In the genomic region with DNA sequence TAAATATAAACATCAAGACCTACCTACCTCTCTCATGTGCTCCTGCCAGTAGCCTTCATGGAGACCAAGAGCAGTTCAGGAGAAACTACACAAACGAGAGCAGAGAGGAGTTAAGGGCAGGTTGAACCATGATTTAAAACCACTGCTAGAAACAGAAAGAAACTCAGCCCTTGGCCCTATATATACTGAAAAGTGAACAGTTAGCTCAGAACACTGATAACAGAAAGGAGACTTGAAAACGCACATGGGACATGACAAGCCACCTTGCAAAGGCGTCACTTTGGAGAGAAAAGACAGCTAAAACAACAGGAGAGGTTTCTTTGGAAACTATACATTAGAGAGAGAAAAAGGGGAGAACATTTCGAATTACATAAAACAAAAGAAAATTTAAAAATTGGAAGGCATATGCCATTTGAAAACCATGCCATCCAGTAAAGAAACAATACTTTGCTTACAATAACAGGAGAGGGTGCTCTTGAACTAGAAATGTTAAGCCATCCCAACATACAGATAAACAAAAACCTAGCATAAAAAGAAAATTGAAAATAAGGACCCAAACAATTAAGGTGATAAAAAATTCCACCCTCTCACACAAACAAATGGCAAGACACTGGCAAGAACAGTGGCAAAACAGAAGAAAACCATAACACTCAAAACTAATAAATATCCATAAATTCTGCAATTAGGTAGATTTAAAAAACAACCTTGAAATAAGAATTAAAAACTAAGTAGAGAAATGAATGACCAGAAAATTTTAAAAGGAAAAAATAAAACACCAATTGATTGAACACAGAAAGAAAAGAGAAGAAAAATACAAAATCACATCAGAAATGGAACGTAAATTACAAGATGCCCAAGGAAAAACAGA, we compare ENCODE assay signal across 1 cellular context.
TF ChIP-seq lines count a peak whose summit lies in the region.

No MANE protein-coding gene starts in this region.

TF ChIP-seq in SK-N-SH treated with all-trans-retinoic acid at 6 μM for 48 hours, 23 proteins besides CTCF, POLR2A, EP300 and RAD21 (continued from another document):
- TF ChIP-seq, protein P1, sequence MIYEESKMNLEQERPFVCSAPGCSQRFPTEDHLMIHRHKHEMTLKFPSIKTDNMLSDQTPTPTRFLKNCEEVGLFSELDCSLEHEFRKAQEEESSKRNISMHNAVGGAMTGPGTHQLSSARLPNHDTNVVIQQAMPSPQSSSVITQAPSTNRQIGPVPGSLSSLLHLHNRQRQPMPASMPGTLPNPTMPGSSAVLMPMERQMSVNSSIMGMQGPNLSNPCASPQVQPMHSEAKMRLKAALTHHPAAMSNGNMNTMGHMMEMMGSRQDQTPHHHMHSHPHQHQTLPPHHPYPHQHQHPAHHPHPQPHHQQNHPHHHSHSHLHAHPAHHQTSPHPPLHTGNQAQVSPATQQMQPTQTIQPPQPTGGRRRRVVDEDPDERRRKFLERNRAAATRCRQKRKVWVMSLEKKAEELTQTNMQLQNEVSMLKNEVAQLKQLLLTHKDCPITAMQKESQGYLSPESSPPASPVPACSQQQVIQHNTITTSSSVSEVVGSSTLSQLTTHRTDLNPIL (CRISPR knock-in tag; IDR thresholded peaks at IDR 0.05; ENCODE audit: low read depth), result no peak
- TF ChIP-seq GLIS3 (CRISPR knock-in tag; IDR thresholded peaks at IDR 0.05), result no peak
- no peak for TF ChIP-seq CSDC2 (CRISPR knock-in tag; IDR thresholded peaks at IDR 0.05)
- no peak for TF ChIP-seq TOX (CRISPR knock-in tag; IDR thresholded peaks at IDR 0.05; ENCODE audit: borderline replicate concordance)
- no peak for TF ChIP-seq RARB (CRISPR knock-in tag; IDR thresholded peaks at IDR 0.05)
- no peak for TF ChIP-seq ARNTL (CRISPR knock-in tag; IDR thresholded peaks at IDR 0.05; ENCODE audit: borderline replicate concordance, low read depth)
- TF ChIP-seq PPARA (CRISPR knock-in tag; IDR thresholded peaks at IDR 0.05; ENCODE audit: borderline replicate concordance), result no peak
- no peak for TF ChIP-seq ZFP3 (CRISPR knock-in tag; IDR thresholded peaks at IDR 0.05)
- no peak for TF ChIP-seq ISL1 (CRISPR knock-in tag; IDR thresholded peaks at IDR 0.05)
- TF ChIP-seq ESRRG (CRISPR knock-in tag; IDR thresholded peaks at IDR 0.05), result no peak
